9 cellular contexts compared by ENCODE assay signal in the genomic region with DNA sequence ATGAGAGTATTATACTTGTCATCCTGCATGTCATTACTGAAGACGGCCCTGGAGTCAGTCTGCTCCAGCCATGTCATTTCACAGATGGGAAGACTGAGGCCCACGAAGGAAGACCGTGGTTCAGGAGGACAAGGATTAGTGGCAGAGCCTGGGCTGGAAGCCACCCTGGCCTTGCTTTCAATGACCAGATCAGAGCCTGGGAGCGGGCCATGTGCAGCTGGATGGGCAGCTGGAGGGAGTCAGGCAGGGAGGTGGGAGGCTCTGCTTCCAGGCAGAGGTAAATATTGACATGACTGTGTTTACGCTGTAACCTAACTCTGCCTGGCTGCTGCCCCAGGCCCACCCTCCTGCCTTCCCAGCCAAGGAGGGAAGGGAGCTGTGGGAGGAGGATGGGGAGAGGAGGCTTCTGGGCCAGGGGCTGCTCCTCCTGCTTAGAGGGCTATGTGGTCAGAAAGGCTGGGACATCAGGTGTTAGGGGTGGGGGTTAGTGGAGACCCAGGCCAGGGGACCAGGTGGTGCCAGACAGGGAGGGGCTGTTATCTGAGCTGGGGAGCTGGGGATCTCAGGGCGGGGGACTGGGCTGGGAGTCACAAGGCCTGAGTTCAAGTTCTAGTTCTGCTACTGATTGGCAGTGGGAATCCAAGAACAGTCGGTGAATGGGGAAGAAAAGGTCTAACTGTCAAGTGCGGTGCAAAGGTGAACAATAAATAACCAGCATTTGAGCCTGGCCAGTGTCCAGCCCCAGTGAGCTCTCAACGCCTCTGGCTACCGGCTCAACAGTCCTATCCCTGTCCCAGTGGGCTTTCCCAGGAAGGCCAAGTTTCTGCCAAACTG. TPM values are rescaled to one million over a fixed set of nuclear protein-coding genes. Genes with fewer than 3 reads are reported as not detected.
DNase-seq lines count a peak whose midpoint lies in the region; ATAC-seq and TF ChIP-seq lines count a peak whose summit lies in the region.
"Had no signal": no experiment of that assay in that cellular context is flagged by ENCODE, and none has a peak within 500 bp of the region (broad histone marks: within the 10 kb centered on the region; RNA-seq: fewer than 3 reads in every experiment).

No MANE protein-coding gene starts in this region.

- H3K27me3 ChIP-seq in HUES48 (ENCODE audit: control insufficient read depth, insufficient read depth, low read length): peaks cover 10% of the 10 kb centered on the region
- no peaks in the 10 kb centered on the region; the same call in 1 of the 2 replicates for H3K27me3 ChIP-seq in OCI-LY1 (ENCODE audit: insufficient read depth, low read length)

- H3K27me3 Mint-ChIP-seq in T-helper 2 cell treated with Interferon-gamma antibody and Interleukin-4, amounts not matched to agents 5 μg/mL and 100 μg/mL, for 36 hours (ENCODE audit: low read depth): no peaks in the 10 kb centered on the region

- H3K9ac ChIP-seq in HUES48 (ENCODE audit: low read depth, low read length) (no peak overlapping the region), OCI-LY1 (ENCODE audit: low read length) (no peak overlapping the region)

- no peaks in the 10 kb centered on the region for H3K79me2 ChIP-seq in OCI-LY1 (ENCODE audit: insufficient read depth, low read length)

- H3K36me3 ChIP-seq in HUES48 (ENCODE audit: control insufficient read depth, insufficient read depth, low read length) (no peaks in the 10 kb centered on the region), OCI-LY1 (ENCODE audit: insufficient read depth, low read length) (no peaks in the 10 kb centered on the region)

- no peak overlapping the region for H3K4me3 Mint-ChIP-seq in T-helper 2 cell treated with Interferon-gamma antibody and Interleukin-4, amounts not matched to agents 5 μg/mL and 100 μg/mL, for 36 hours

- no peak overlapping the region for H3K4me2 ChIP-seq in OCI-LY1 (ENCODE audit: low read length)

- no peak overlapping the region for H2AFZ ChIP-seq in OCI-LY1 (ENCODE audit: low read length)

- peak; percentile 64 for DNase-seq in fibroblast of the aortic adventitia (ENCODE audit: low read depth)
- DNase-seq in T-helper 2 cell treated with Interferon-gamma antibody and Interleukin-4, amounts not matched to agents 5 μg/mL and 100 μg/mL, for 36 hours (ENCODE audit: low spot score): no peak
- no peak for DNase-seq in MV-4-11 (lab: John Stamatoyannopoulos, UW)
- DNase-seq in AG20443 (ENCODE audit: low spot score): no peak

- H3K9me3 ChIP-seq in HUES48 (ENCODE audit: control insufficient read depth, insufficient read depth, low read length) (no peaks in the 10 kb centered on the region), OCI-LY1 (ENCODE audit: low read length) (no peaks in the 10 kb centered on the region)

- H3F3A ChIP-seq in OCI-LY1 (ENCODE audit: insufficient read depth, low read length): no peaks in the 10 kb centered on the region

- TF ChIP-seq CTCF in OCI-LY1 (IDR thresholded peaks at IDR 0.05; ENCODE audit: low read length) (no peak), fibroblast of the aortic adventitia (IDR thresholded peaks at IDR 0.05; ENCODE audit: insufficient read depth, low read length) (no peak)

- peak overlapping the region; percentile 16 for H3K27ac ChIP-seq in HUES48 (ENCODE audit: low read depth, low read length)
- peak overlapping the region; percentile 73 for H3K27ac ChIP-seq in OCI-LY1 (ENCODE audit: low read depth, low read length, poor library complexity, severe bottlenecking)
- peak overlapping the region in 16 of 21 experiments; percentile 4 to 86 (median 40) for H3K27ac ChIP-seq in skin epidermis
- H3K27ac ChIP-seq: epithelial cell of prostate had no signal

- H3K9me2 ChIP-seq in OCI-LY1 (ENCODE audit: low read depth, low read length): no peaks in the 10 kb centered on the region

- peaks cover 2% of the 10 kb centered on the region for H3K36me3 Mint-ChIP-seq in T-helper 2 cell treated with Interferon-gamma antibody and Interleukin-4, amounts not matched to agents 5 μg/mL and 100 μg/mL, for 36 hours (ENCODE audit: low read depth)

- H3K4me1 ChIP-seq in HUES48 (ENCODE audit: control insufficient read depth, insufficient read depth, low read length) (peaks cover 12% of the 10 kb centered on the region), OCI-LY1 (ENCODE audit: insufficient read depth, low read length, severe bottlenecking) (peaks cover 82% of the 10 kb centered on the region)

- H4K20me1 ChIP-seq in OCI-LY1 (ENCODE audit: insufficient read depth, low read length): no peaks in the 10 kb centered on the region

- H3K4me3 ChIP-seq in HUES48 (ENCODE audit: low read depth, low read length) (no peak overlapping the region), OCI-LY1 (ENCODE audit: low read depth, low read length, poor library complexity, severe bottlenecking) (no peak overlapping the region), fibroblast of the aortic adventitia (ENCODE audit: low read depth, low read length) (no peak overlapping the region), skin epidermis (no peak overlapping the region)

- peaks cover 64% of the 10 kb centered on the region for H3K4me1 Mint-ChIP-seq in T-helper 2 cell treated with Interferon-gamma antibody and Interleukin-4, amounts not matched to agents 5 μg/mL and 100 μg/mL, for 36 hours (ENCODE audit: low read depth)

- ATAC-seq in GM18498 (IDR thresholded peaks at IDR 0.05; ENCODE audit: unreplicated experiment): no peak

- no peak overlapping the region for H3K27ac Mint-ChIP-seq in T-helper 2 cell treated with Interferon-gamma antibody and Interleukin-4, amounts not matched to agents 5 μg/mL and 100 μg/mL, for 36 hours

- no peaks in the 10 kb centered on the region for H3K9me3 Mint-ChIP-seq in T-helper 2 cell treated with Interferon-gamma antibody and Interleukin-4, amounts not matched to agents 5 μg/mL and 100 μg/mL, for 36 hours

RNA-seq across cellular contexts. Expression of a gene that starts 48.5 kb away (rescaled TPM):
- 30.7 and 90.4 TPM in 2 replicates for total RNA-seq in fibroblast of the aortic adventitia (ENCODE audit: low replicate concordance)

Comparison
In these comparisons a context has a peak if more than half of its experiments do, and no peak if none do; other contexts are left out.
1. H3K27ac ChIP-seq: peak in every context shown above with its lines; median percentile 73 in OCI-LY1; 40 in skin epidermis; 16 in HUES48.